In genomic region chr5:5239191-5239590, GRCh38 we compare ENCODE assay signal across 33 cellular contexts.
"Had no signal": no experiment of that assay in that cellular context is flagged by ENCODE, and none has a peak within 500 bp of the region (broad histone marks: within the 10 kb centered on the region; RNA-seq: fewer than 3 reads in every experiment).

No MANE protein-coding gene starts in this region.

- H3K4me2 ChIP-seq: hepatocyte had no signal

- H2AFZ ChIP-seq: hepatocyte had no signal

- H3K27ac ChIP-seq: body of pancreas, epithelial cell of prostate, esophagus squamous epithelium, gastroesophageal sphincter, heart right ventricle, hepatocyte, WERI-Rb-1 had no signal

- ATAC-seq: activated naive CD4-positive, alpha-beta T cell treated with anti-CD3 and anti-CD28 coated beads, Interleukin-2, amount 50 U/mL, for 72 hours; activated T-cell treated with anti-CD3 and anti-CD28 coated beads, Interleukin-2, amount 50 U/mL, for 72 hours; body of pancreas; effector memory CD8-positive, alpha-beta T cell; gastroesophageal sphincter; heart right ventricle; T-helper 17 cell had no signal

- DNase-seq: activated CD4-positive, alpha-beta T cell treated with anti-CD3 and anti-CD28 coated beads for 4 hours; activated CD4-positive, alpha-beta T cell treated with anti-CD3 and anti-CD28 coated beads, Interleukin-2, amount 50 U/mL, for 1 hour; activated CD4-positive, alpha-beta T cell treated with anti-CD3 and anti-CD28 coated beads, Interleukin-2, amount 50 U/mL, for 48 hours; activated CD4-positive, CD25-positive, alpha-beta regulatory T cell; activated CD4-positive, CD25-positive, alpha-beta regulatory T cell treated with anti-CD3 and anti-CD28 coated beads, Interleukin-2, amount 50 U/mL, for 72 hours; activated CD8-positive, alpha-beta memory T cell treated with anti-CD3 and anti-CD28 coated beads, Interleukin-2, amount 50 U/mL, for 48 hours; activated gamma-delta T cell; activated naive CD4-positive, alpha-beta T cell; activated naive CD4-positive, alpha-beta T cell treated with anti-CD3 and anti-CD28 coated beads, Interleukin-2, amount 10 ng/mL, durations not matched to agents 7 days and 5 days; activated naive CD8-positive, alpha-beta T cell treated with anti-CD3 and anti-CD28 coated beads, Interleukin-2, amount 10 ng/mL, durations not matched to agents 7 days and 5 days; activated T-cell treated with anti-CD3 and anti-CD28 coated beads for 4 hours; activated T-cell treated with anti-CD3 and anti-CD28 coated beads, Interleukin-2, amount 50 U/mL, for 24 hours; activated T-cell treated with anti-CD3 and anti-CD28 coated beads, Interleukin-2, amount 50 U/mL, for 72 hours; body of pancreas; caudate nucleus; cortex of kidney; dermis blood vessel endothelial cell; effector CD4-positive, alpha-beta T cell; effector memory CD8-positive, alpha-beta T cell; esophagus squamous epithelium; foreskin melanocyte; heart right ventricle; T-helper 1 cell; T-helper 17 cell; T1000; WERI-Rb-1 had no signal

- H3K79me2 ChIP-seq: hepatocyte had no signal

- H3K4me3 ChIP-seq: body of pancreas, esophagus squamous epithelium, gastroesophageal sphincter, heart right ventricle, hepatocyte had no signal

- H3K9me3 ChIP-seq: body of pancreas, esophagus squamous epithelium, gastroesophageal sphincter, heart right ventricle had no signal

- FAIRE-seq: colon, endometrium, endothelial cell of umbilical vein had no signal

- H3K36me3 ChIP-seq: esophagus squamous epithelium, gastroesophageal sphincter, heart right ventricle, WERI-Rb-1 had no signal

- H3K27me3 ChIP-seq: body of pancreas, hepatocyte had no signal

- H3K4me1 ChIP-seq: body of pancreas, esophagus squamous epithelium, gastroesophageal sphincter, heart right ventricle had no signal
